Comparison of ENCODE assay signal across 12 cellular contexts in the genomic region with DNA sequence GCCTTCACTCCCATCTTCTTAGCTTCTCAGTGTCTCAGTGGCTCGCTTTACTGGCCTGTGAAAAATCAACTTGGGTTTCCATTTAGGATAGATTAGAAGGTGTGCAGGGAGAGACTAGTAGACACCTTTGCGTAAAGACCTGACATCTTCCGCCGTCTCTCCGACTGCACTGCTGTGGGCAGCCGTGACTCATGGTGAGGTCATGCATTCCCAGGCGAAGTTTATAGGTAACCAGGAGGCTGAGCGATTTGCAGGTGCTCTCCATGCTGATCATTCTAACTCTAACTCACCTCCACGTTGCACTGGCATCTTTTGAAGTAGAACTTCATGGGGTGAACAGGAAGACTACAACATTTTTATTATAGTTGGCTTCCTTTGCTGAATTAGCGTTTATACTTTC.
DNase-seq lines count a peak whose midpoint lies in the region; ATAC-seq and TF ChIP-seq lines count a peak whose summit lies in the region.
"Had no signal": no experiment of that assay in that cellular context is flagged by ENCODE, and none has a peak within 500 bp of the region (broad histone marks: within the 10 kb centered on the region; RNA-seq: fewer than 3 reads in every experiment).

No MANE protein-coding gene starts in this region.

- peak overlapping the region; percentile 53 to 71 for H3K4me3 Mint-ChIP-seq in activated T-cell treated with anti-CD3 and anti-CD28 coated beads, Interleukin-2, amount 50 U/mL, for 72 hours
- H3K4me3 Mint-ChIP-seq in naive thymus-derived CD8-positive, alpha-beta T cell = no peak overlapping the region

- TF ChIP-seq POLR2A in transverse colon (IDR thresholded peaks at IDR 0.05) = no peak

- H3K27me3 ChIP-seq in transverse colon = no peaks in the 10 kb centered on the region
- H3K27me3 ChIP-seq: BLaER1 had no signal

- DNase-seq in stimulated activated naive CD4-positive, alpha-beta T cell treated with Interleukin-2 at 50 U/mL for 16 hours (lab: John Stamatoyannopoulos, UW) = peak; percentile 47
- DNase-seq in stimulated activated naive CD4-positive, alpha-beta T cell (lab: John Stamatoyannopoulos, UW) = no peak
- peak; percentile 52 to 69 for DNase-seq in activated T-cell treated with anti-CD3 and anti-CD28 coated beads, Interleukin-2, amount 50 U/mL, for 72 hours
- peak; percentile 98 for DNase-seq in kidney tubule cell (ENCODE audit: low spot score)
- peak; percentile 68 for DNase-seq in transverse colon
- no peak for DNase-seq in naive thymus-derived CD8-positive, alpha-beta T cell
- no peak for DNase-seq in NOMO-1 treated with DMSO at 0.1 percent for 48 hours (lab: John Stamatoyannopoulos, UW; ENCODE audit: unreplicated experiment)
- no peak for DNase-seq in SIG-M5 (lab: John Stamatoyannopoulos, UW)
- DNase-seq: activated CD8-positive, alpha-beta memory T cell treated with anti-CD3 and anti-CD28 coated beads, Interleukin-2, amount 50 U/mL, for 4 hours; NCI-H1436 treated with DMSO at 0.1 percent for 48 hours had no signal

- peaks cover 0 to 4% of the 10 kb centered on the region in 2 donors for H3K36me3 Mint-ChIP-seq in activated T-cell treated with anti-CD3 and anti-CD28 coated beads, Interleukin-2, amount 50 U/mL, for 72 hours (ENCODE audit: insufficient read depth in 2 of 2)
- H3K36me3 Mint-ChIP-seq in naive thymus-derived CD8-positive, alpha-beta T cell = no peaks in the 10 kb centered on the region

- H3K27ac ChIP-seq in transverse colon = peak overlapping the region in 3 of 4 donors; percentile 5 to 39 (median 27)
- H3K27ac ChIP-seq: BLaER1 had no signal

- 44 to 53% methylated on average over 3 to 10 of the region's 10 CpGs for WGBS in transverse colon (ENCODE audit: low coverage in 1 of 2), 2 donors

- peaks cover 0 to 15% (median 8%) of the 10 kb centered on the region in 4 donors for H3K4me1 ChIP-seq in transverse colon
- H3K4me1 ChIP-seq: BLaER1 had no signal

- no peak for TF ChIP-seq CTCF in transverse colon (IDR thresholded peaks at IDR 0.05)

- in situ Hi-C loops in transverse colon (cut with MboI; ENCODE audit: low pct_ligation_motif_present in 1 of 4, low pct_unique_long_range_greater_than_20kb in 1 of 4, low sequenced_read_pairs in 3 of 4) = no loop called here

- no peak overlapping the region for H3K27ac Mint-ChIP-seq in activated T-cell treated with anti-CD3 and anti-CD28 coated beads, Interleukin-2, amount 50 U/mL, for 72 hours
- no peak overlapping the region for H3K27ac Mint-ChIP-seq in naive thymus-derived CD8-positive, alpha-beta T cell

- POLR2A ChIA-PET in naive thymus-derived CD8-positive, alpha-beta T cell (lab: Charles Lee) = no interaction called here

- H3K9me3 Mint-ChIP-seq in activated T-cell treated with anti-CD3 and anti-CD28 coated beads, Interleukin-2, amount 50 U/mL, for 72 hours = no peaks in the 10 kb centered on the region
- H3K9me3 Mint-ChIP-seq in naive thymus-derived CD8-positive, alpha-beta T cell = no peaks in the 10 kb centered on the region

- H3K4me1 Mint-ChIP-seq in activated T-cell treated with anti-CD3 and anti-CD28 coated beads, Interleukin-2, amount 50 U/mL, for 72 hours (ENCODE audit: low read depth) = peaks cover 83% of the 10 kb centered on the region
- peaks cover 0 to 16% (median 9%) of the 10 kb centered on the region in 4 donors for H3K4me1 Mint-ChIP-seq in naive thymus-derived CD8-positive, alpha-beta T cell

- ATAC-seq in activated T-cell treated with anti-CD3 and anti-CD28 coated beads, Interleukin-2, amount 50 U/mL, for 72 hours (replicated peaks in 1 of 2) = peak; percentile 30 to 31
- no peak for ATAC-seq in naive thymus-derived CD8-positive, alpha-beta T cell
- ATAC-seq: left lobe of liver had no signal

- H3K9me3 ChIP-seq in transverse colon = no peaks in the 10 kb centered on the region
- H3K9me3 ChIP-seq: BLaER1 had no signal

- H3K4me3 ChIP-seq in transverse colon = no peak overlapping the region
- H3K4me3 ChIP-seq: BLaER1 had no signal

- intact Hi-C loops in transverse colon (cut with DNase I; ENCODE audit: low total_unique reads) = no loop called here

- H3K27me3 Mint-ChIP-seq in activated T-cell treated with anti-CD3 and anti-CD28 coated beads, Interleukin-2, amount 50 U/mL, for 72 hours (ENCODE audit: low read depth) = no peaks in the 10 kb centered on the region
- H3K27me3 Mint-ChIP-seq in naive thymus-derived CD8-positive, alpha-beta T cell = no peaks in the 10 kb centered on the region

- H3K36me3 ChIP-seq in transverse colon = no peaks in the 10 kb centered on the region
- H3K36me3 ChIP-seq: BLaER1 had no signal

- TF ChIP-seq EP300 in transverse colon (IDR thresholded peaks at IDR 0.05; ENCODE audit: low read depth) = no peak

Comparison
In these comparisons a context has a peak if more than half of its experiments do, and no peak if none do; other contexts are left out.
1. DNase-seq: peak in stimulated activated naive CD4-positive, alpha-beta T cell treated with Interleukin-2 at 50 U/mL for 16 hours (single experiment), activated T-cell treated with anti-CD3 and anti-CD28 coated beads, Interleukin-2, amount 50 U/mL, for 72 hours (2 of 2), kidney tubule cell (single experiment) and transverse colon (single experiment); none in stimulated activated naive CD4-positive, alpha-beta T cell (0 of 6), naive thymus-derived CD8-positive, alpha-beta T cell (0 of 10), NOMO-1 treated with DMSO at 0.1 percent for 48 hours (single experiment) and SIG-M5 (single experiment).
2. ATAC-seq: peak in activated T-cell treated with anti-CD3 and anti-CD28 coated beads, Interleukin-2, amount 50 U/mL, for 72 hours (2 of 2); none in naive thymus-derived CD8-positive, alpha-beta T cell (0 of 2).
3. H3K4me3 Mint-ChIP-seq: peak in activated T-cell treated with anti-CD3 and anti-CD28 coated beads, Interleukin-2, amount 50 U/mL, for 72 hours (2 of 2); none in naive thymus-derived CD8-positive, alpha-beta T cell (0 of 10).